In genomic region chr22:29553391-29554224, GRCh38 we compare ENCODE assay signal across 1 cellular context.
TF ChIP-seq lines count a peak whose summit lies in the region.

TSS of gene THOC5 (minus strand) at chr22:29553757. CDS start at chr22:29549147, 4,610 bp downstream.

TF ChIP-seq in HepG2, 621 proteins besides CTCF, POLR2A, EP300 and RAD21 (continued from another document and continues in another):
- TF ChIP-seq ZNF160 (CRISPR knock-in tag; IDR thresholded peaks at IDR 0.05) (peak; percentile 87), ETV5 (CRISPR knock-in tag; IDR thresholded peaks at IDR 0.05; ENCODE audit: borderline replicate concordance) (peak; percentile 99), GLMP (CRISPR knock-in tag; IDR thresholded peaks at IDR 0.05; ENCODE audit: borderline replicate concordance) (no peak), ZNF570 (CRISPR knock-in tag; IDR thresholded peaks at IDR 0.05; ENCODE audit: borderline replicate concordance) (no peak), TBX2 (CRISPR knock-in tag; IDR thresholded peaks at IDR 0.05; ENCODE audit: borderline replicate concordance) (peak; percentile 81), DMTF1 (CRISPR knock-in tag; IDR thresholded peaks at IDR 0.05) (peak; percentile 43; the same call in 1 of the 2 replicates), NAIF1 (CRISPR knock-in tag; IDR thresholded peaks at IDR 0.05; ENCODE audit: borderline replicate concordance) (no peak), HNRNPUL1 (IDR thresholded peaks at IDR 0.05; ENCODE audit: low read depth, low read length) (no peak), ZNF629 (CRISPR knock-in tag; conservative IDR thresholded peaks at IDR 0.05) (no peak), STAT6 (CRISPR knock-in tag; IDR thresholded peaks at IDR 0.05; ENCODE audit: borderline replicate concordance) (peak; percentile 69; the same call in 1 of the 2 replicates), ZNF772 (CRISPR knock-in tag; IDR thresholded peaks at IDR 0.05) (peak; percentile 83), FOXP1 (IDR thresholded peaks at IDR 0.05) (no peak), FOXP1 (CRISPR knock-in tag; IDR thresholded peaks at IDR 0.05) (peak; percentile 30; the same call in 1 of the 2 replicates), KLF9 (CRISPR knock-in tag; IDR thresholded peaks at IDR 0.05; ENCODE audit: low read depth) (0 out of 2 replicates have a peak, but pooled peaks have one; percentile 55), E2F2 (CRISPR knock-in tag; IDR thresholded peaks at IDR 0.05; ENCODE audit: borderline replicate concordance) (no peak), ZNF784 (CRISPR knock-in tag; IDR thresholded peaks at IDR 0.05; ENCODE audit: borderline replicate concordance) (no peak), BATF2 (CRISPR knock-in tag; IDR thresholded peaks at IDR 0.05) (no peak), MTERF4 (CRISPR knock-in tag; IDR thresholded peaks at IDR 0.05) (no peak), ZFP82 (CRISPR knock-in tag; IDR thresholded peaks at IDR 0.05; ENCODE audit: borderline replicate concordance) (peak; percentile 60; the same call in 1 of the 2 replicates), ZSCAN25 (CRISPR knock-in tag; IDR thresholded peaks at IDR 0.05) (peak; percentile 47; the same call in 1 of the 2 replicates), ZNF230 (CRISPR knock-in tag; IDR thresholded peaks at IDR 0.05) (no peak), KLF6 (CRISPR knock-in tag; IDR thresholded peaks at IDR 0.05) (peak; percentile 70; the same call in 1 of the 2 replicates), PRDM4 (CRISPR knock-in tag; IDR thresholded peaks at IDR 0.05; ENCODE audit: borderline replicate concordance) (no peak), ZKSCAN5 (CRISPR knock-in tag; IDR thresholded peaks at IDR 0.05) (no peak), NFRKB (IDR thresholded peaks at IDR 0.05) (no peak), ZSCAN20 (CRISPR knock-in tag; IDR thresholded peaks at IDR 0.05; ENCODE audit: borderline replicate concordance) (no peak), TCF7L2 (IDR thresholded peaks at IDR 0.05; ENCODE audit: low read depth, low read length) (no peak), IRF1 (CRISPR knock-in tag; IDR thresholded peaks at IDR 0.05; ENCODE audit: low read depth) (no peak), NR2F1 (CRISPR knock-in tag; IDR thresholded peaks at IDR 0.05) (no peak), ZNF318 (CRISPR knock-in tag; IDR thresholded peaks at IDR 0.05) (no peak), YEATS2 (CRISPR knock-in tag; IDR thresholded peaks at IDR 0.05; ENCODE audit: borderline replicate concordance) (peak; percentile 96), HNF4A (CRISPR knock-in tag; IDR thresholded peaks at IDR 0.05) (peak; percentile 32; the same call in 1 of the 2 replicates), ZNF432 (CRISPR knock-in tag; IDR thresholded peaks at IDR 0.05; ENCODE audit: borderline replicate concordance) (no peak)
